19 cellular contexts compared by ENCODE assay signal in genomic region chr3:184575701-184576100, GRCh38. TPM values are rescaled to one million over a fixed set of nuclear protein-coding genes. Genes with fewer than 3 reads are reported as not detected.
"Had no signal": no experiment of that assay in that cellular context is flagged by ENCODE, and none has a peak within 500 bp of the region (broad histone marks: within the 10 kb centered on the region; RNA-seq: fewer than 3 reads in every experiment).

No MANE protein-coding gene starts in this region.

- H3K9me3 ChIP-seq: colonic mucosa, esophagus squamous epithelium, psoas muscle, right lobe of liver, testis, tibial nerve had no signal

- H3K4me1 ChIP-seq: colonic mucosa, parathyroid adenoma, psoas muscle, testis had no signal

- H3K9me3 Mint-ChIP-seq: natural killer cell treated with Interleukin-12 subunit alpha and Interleukin-12 subunit beta and Interleukin-15 and Interleukin-18, amount 100 ng/mL, for 72 hours; stimulated activated effector memory CD8-positive, alpha-beta T cell treated with anti-CD3 and anti-CD28 coated beads, Interleukin-12 subunit alpha, Interleukin-12 subunit beta, amount 100 ng/mL, for 72 hours had no signal

- H3K4me3 Mint-ChIP-seq: natural killer cell treated with Interleukin-12 subunit alpha and Interleukin-12 subunit beta and Interleukin-15 and Interleukin-18, amount 100 ng/mL, for 72 hours; stimulated activated effector memory CD8-positive, alpha-beta T cell treated with anti-CD3 and anti-CD28 coated beads, Interleukin-12 subunit alpha, Interleukin-12 subunit beta, amount 100 ng/mL, for 72 hours had no signal

- H3K36me3 Mint-ChIP-seq: natural killer cell treated with Interleukin-12 subunit alpha and Interleukin-12 subunit beta and Interleukin-15 and Interleukin-18, amount 100 ng/mL, for 72 hours; stimulated activated effector memory CD8-positive, alpha-beta T cell treated with anti-CD3 and anti-CD28 coated beads, Interleukin-12 subunit alpha, Interleukin-12 subunit beta, amount 100 ng/mL, for 72 hours had no signal

- H3K4me1 Mint-ChIP-seq: stimulated activated effector memory CD8-positive, alpha-beta T cell treated with anti-CD3 and anti-CD28 coated beads, Interleukin-12 subunit alpha, Interleukin-12 subunit beta, amount 100 ng/mL, for 72 hours had no signal

- H3K36me3 ChIP-seq: colonic mucosa, right lobe of liver had no signal

- H3K27ac ChIP-seq: colonic mucosa, esophagus squamous epithelium, parathyroid adenoma, psoas muscle, right lobe of liver, testis had no signal

- H3K79me2 ChIP-seq: parathyroid adenoma had no signal

- H3K9ac ChIP-seq: parathyroid adenoma had no signal

- H3K4me3 ChIP-seq: colonic mucosa, esophagus squamous epithelium, lung, psoas muscle, right lobe of liver, testis, tibial nerve had no signal

- H2AFZ ChIP-seq: parathyroid adenoma had no signal

- H3K27me3 ChIP-seq: colonic mucosa, esophagus squamous epithelium, right lobe of liver, testis, tibial nerve had no signal

- DNase-seq: colonic mucosa; dermis blood vessel endothelial cell; esophagus squamous epithelium; foreskin fibroblast; kidney; left cardiac atrium; left ventricle myocardium superior; midbrain; psoas muscle; right lobe of liver; stimulated activated CD4-positive, alpha-beta T cell treated with anti-CD3 and anti-CD28 coated beads, Interleukin-4, amount 100 ng/mL, for 1 hour; stimulated activated CD8-positive, alpha-beta memory T cell treated with anti-CD3 and anti-CD28 coated beads, Interleukin-4, amount 100 ng/mL, for 48 hours; stimulated activated naive CD8-positive, alpha-beta T cell treated with anti-CD3 and anti-CD28 coated beads, Interleukin-15, Interleukin-2, amounts not matched to agents 100 U/mL and 50 U/mL, for 24 hours; testis had no signal

- FAIRE-seq: kidney had no signal

- H3K27ac Mint-ChIP-seq: natural killer cell treated with Interleukin-12 subunit alpha and Interleukin-12 subunit beta and Interleukin-15 and Interleukin-18, amount 100 ng/mL, for 72 hours; stimulated activated effector memory CD8-positive, alpha-beta T cell treated with anti-CD3 and anti-CD28 coated beads, Interleukin-12 subunit alpha, Interleukin-12 subunit beta, amount 100 ng/mL, for 72 hours had no signal

RNA-seq across cellular contexts. Expression of gene EPHB3, which starts 14.1 kb away (rescaled TPM):
- total RNA-seq: natural killer cell treated with Interleukin-12 subunit alpha and Interleukin-12 subunit beta and Interleukin-15 and Interleukin-18, amount 100 ng/mL, for 72 hours had no signal
